ENCODE assay signal across 10 cellular contexts in genomic region chr6:129707882-129708495, GRCh38. TPM values are rescaled to one million over a fixed set of nuclear protein-coding genes. Genes with fewer than 3 reads are reported as not detected.
DNase-seq lines count a peak whose midpoint lies in the region; ATAC-seq, FAIRE-seq and TF ChIP-seq lines count a peak whose summit lies in the region.
"Had no signal": no experiment of that assay in that cellular context is flagged by ENCODE, and none has a peak within 500 bp of the region (broad histone marks: within the 10 kb centered on the region; RNA-seq: fewer than 3 reads in every experiment).

No MANE protein-coding gene starts in this region.

- no peak for ATAC-seq in T-helper 17 cell

- H3K27me3 Mint-ChIP-seq in T-helper 17 cell (peaks cover 5% of the 10 kb centered on the region), nephron progenitor cell (ENCODE audit: low read depth, poor library complexity) (peaks cover 12% of the 10 kb centered on the region)

- H3K27ac ChIP-seq in DOHH2 (ENCODE audit: low read depth, low read length) (no peak overlapping the region), small intestine (ENCODE audit: low read depth in 1 of 2, low read length in 1 of 2) (peak overlapping the region; percentile 35 to 73)

- DNase-seq in T-helper 17 cell (no peak), fibroblast of villous mesenchyme (ENCODE audit: low read depth) (no peak), small intestine (no peak), hypothalamus (lab: John Stamatoyannopoulos, UW) (no peak), nephron progenitor cell (no peak), NCI-H526 (lab: John Stamatoyannopoulos, UW) (no peak), NCI-H510A treated with DMSO at 0.1 percent for 48 hours (lab: John Stamatoyannopoulos, UW) (no peak)
- DNase-seq: activated CD4-positive, alpha-beta T cell treated with anti-CD3 and anti-CD28 coated beads for 4 hours; amniotic stem cell had no signal

- no peaks in the 10 kb centered on the region for H3K9me2 ChIP-seq in DOHH2 (replicated peaks; ENCODE audit: control insufficient read depth, low read length)

- H3K4me1 Mint-ChIP-seq in T-helper 17 cell (peaks cover 33% of the 10 kb centered on the region), nephron progenitor cell (peaks cover 18% of the 10 kb centered on the region)

- H4K20me1 ChIP-seq in DOHH2 (ENCODE audit: control insufficient read depth, insufficient read depth, low read depth, low read length): no peaks in the 10 kb centered on the region

- FAIRE-seq in small intestine (lab: Jason Lieb, UNC): no peak

- TF ChIP-seq CTCF in DOHH2 (IDR thresholded peaks at IDR 0.05; ENCODE audit: low read depth, low read length, poor library complexity, severe bottlenecking) (no peak), fibroblast of villous mesenchyme (IDR thresholded peaks at IDR 0.05; ENCODE audit: insufficient read depth, low read depth, low read length) (no peak), nephron progenitor cell (IDR thresholded peaks at IDR 0.05) (no peak)

- WGBS in small intestine, 3 donors: 28 to 63% (median 41%) methylated on average over 8 of the region's 8 CpGs

- H3K9me3 Mint-ChIP-seq in nephron progenitor cell: no peaks in the 10 kb centered on the region

- peaks cover 4% of the 10 kb centered on the region; the same call in 1 of the 2 replicates for H3K27me3 ChIP-seq in DOHH2 (ENCODE audit: control insufficient read depth, low read length)
- no peaks in the 10 kb centered on the region for H3K27me3 ChIP-seq in small intestine (ENCODE audit: control insufficient read depth in 2 of 2, insufficient read depth in 2 of 2, low read length in 2 of 2)

- no peaks in the 10 kb centered on the region for H3K36me3 ChIP-seq in DOHH2 (ENCODE audit: control insufficient read depth, low read length)
- peaks cover 0 to 2% of the 10 kb centered on the region in 2 donors for H3K36me3 ChIP-seq in small intestine (ENCODE audit: control insufficient read depth in 2 of 2, insufficient read depth in 2 of 2, low read length in 2 of 2)

- H3K4me3 ChIP-seq in DOHH2 (ENCODE audit: low read length) (no peak overlapping the region), fibroblast of villous mesenchyme (ENCODE audit: low read depth, low read length) (peak overlapping the region; percentile 76), small intestine (ENCODE audit: low read depth in 1 of 2, low read length in 2 of 2) (peak overlapping the region in 1 of 2 donors; percentile 49)

- peak overlapping the region; percentile 67 for H3K27ac Mint-ChIP-seq in T-helper 17 cell
- H3K27ac Mint-ChIP-seq in nephron progenitor cell: no peak overlapping the region

- no peaks in the 10 kb centered on the region for H3K79me2 ChIP-seq in DOHH2 (ENCODE audit: control insufficient read depth, low read length)

- H3K9me3 ChIP-seq in DOHH2 (ENCODE audit: control insufficient read depth, insufficient read depth, low read length) (no peaks in the 10 kb centered on the region), T-helper 17 cell (ENCODE audit: control insufficient read depth, low read length, poor library complexity, severe bottlenecking) (no peaks in the 10 kb centered on the region), small intestine (ENCODE audit: control insufficient read depth, low read depth) (no peaks in the 10 kb centered on the region)

- no peaks in the 10 kb centered on the region for H3F3A ChIP-seq in DOHH2 (ENCODE audit: control insufficient read depth, insufficient read depth)

- peaks cover 25% of the 10 kb centered on the region for H3K4me1 ChIP-seq in DOHH2 (ENCODE audit: control insufficient read depth, low read length)
- H3K4me1 ChIP-seq in small intestine (ENCODE audit: control insufficient read depth in 2 of 2, insufficient read depth in 1 of 2, low read depth in 1 of 2, low read length in 1 of 2): peaks cover 3 to 15% of the 10 kb centered on the region in 2 donors

- H3K36me3 Mint-ChIP-seq in T-helper 17 cell (ENCODE audit: low read depth): peaks cover 6% of the 10 kb centered on the region
- H3K36me3 Mint-ChIP-seq in nephron progenitor cell (ENCODE audit: low read depth): no peaks in the 10 kb centered on the region

- H3K4me2 ChIP-seq in DOHH2 (ENCODE audit: low read length): 0 out of 2 replicates have a peak overlapping the region, but pooled peaks have one; percentile 87

- H3K4me3 Mint-ChIP-seq in T-helper 17 cell: peak overlapping the region; percentile 52
- H3K4me3 Mint-ChIP-seq in nephron progenitor cell: no peak overlapping the region

RNA-seq across cellular contexts. Expression of gene ARHGAP18, which starts 2.0 kb away (rescaled TPM):
- 10 to 100 TPM in 1 of 2 donors, 1 to 10 TPM in 1; 3.7 to 26.7 TPM for total RNA-seq in T-helper 17 cell
- total RNA-seq in fibroblast of villous mesenchyme: 30.9 and 47.1 TPM in 2 replicates
- polyA plus RNA-seq in small intestine: 10 to 100 TPM; 15.1 to 32.4 (median 26.2) TPM
